ENCODE assay signal across 13 cellular contexts in genomic region chr17:64608571-64608981, GRCh38. TPM values are rescaled to one million over a fixed set of nuclear protein-coding genes. Genes with fewer than 3 reads are reported as not detected.
A peak's percentile ranks its signal among the peaks of the same experiment; 100 is the strongest.
DNase-seq lines count a peak whose midpoint lies in the region; TF ChIP-seq lines count a peak whose summit lies in the region.
"Had no signal": no experiment of that assay in that cellular context is flagged by ENCODE, and none has a peak within 500 bp of the region (broad histone marks: within the 10 kb centered on the region; RNA-seq: fewer than 3 reads in every experiment).

No MANE protein-coding gene starts in this region.

- intact Hi-C loops in activated T-helper 1 cell treated with anti-CD3 and anti-CD28 coated beads, Interleukin-12 subunit alpha, Interleukin-12 subunit beta, Interleukin-2, Interleukin-4 antibody, amounts not matched to agents 30 ng/mL and 10 ng/mL and 1 ng/mL, durations not matched to agents 14 hours and 24 hours and 36 hours (cut with micrococcal nuclease) = loop anchor here (1.0 to 2.0 kb wide), 3 partner anchors 27 to 36 kb away; no protein-coding TSS in a partner anchor
- intact Hi-C loops in Calu3 (cut with micrococcal nuclease; ENCODE audit: unreplicated experiment) = loop anchor here (5.0 kb wide), 1 partner anchor 36 kb away; no protein-coding TSS in a partner anchor

- H3K27ac ChIP-seq in substantia nigra (ENCODE audit: low read depth, low read length, poor library complexity, severe bottlenecking) = no peak overlapping the region
- H3K27ac ChIP-seq: colonic mucosa, neutrophil had no signal

- no peaks in the 10 kb centered on the region for H3K9me3 Mint-ChIP-seq in activated naive CD4-positive, alpha-beta T cell treated with anti-CD3 and anti-CD28 coated beads, Interleukin-2, amount 50 U/mL, for 24 hours
- H3K9me3 Mint-ChIP-seq in activated T-helper 1 cell treated with anti-CD3 and anti-CD28 coated beads, Interleukin-12 subunit alpha, Interleukin-12 subunit beta, Interleukin-2, Interleukin-4 antibody, amounts not matched to agents 30 ng/mL and 10 ng/mL and 1 ng/mL, durations not matched to agents 14 hours and 24 hours and 36 hours = no peaks in the 10 kb centered on the region
- H3K9me3 Mint-ChIP-seq in Calu3 (ENCODE audit: low read depth, unreplicated experiment) = no peaks in the 10 kb centered on the region

- peaks cover 51% of the 10 kb centered on the region for H3K4me1 Mint-ChIP-seq in activated naive CD4-positive, alpha-beta T cell treated with anti-CD3 and anti-CD28 coated beads, Interleukin-2, amount 50 U/mL, for 24 hours
- H3K4me1 Mint-ChIP-seq in activated T-helper 1 cell treated with anti-CD3 and anti-CD28 coated beads, Interleukin-12 subunit alpha, Interleukin-12 subunit beta, Interleukin-2, Interleukin-4 antibody, amounts not matched to agents 30 ng/mL and 10 ng/mL and 1 ng/mL, durations not matched to agents 14 hours and 24 hours and 36 hours (ENCODE audit: low read depth) = peaks cover 21% of the 10 kb centered on the region
- H3K4me1 Mint-ChIP-seq in Calu3 (ENCODE audit: low read depth, unreplicated experiment) = peaks cover 10% of the 10 kb centered on the region

- BruUV-seq in Calu3 (replicated peaks; lab: Mats Ljungman, UMichigan) = no TSS peak

- peak overlapping the region; percentile 28 for H3K4me3 Mint-ChIP-seq in activated naive CD4-positive, alpha-beta T cell treated with anti-CD3 and anti-CD28 coated beads, Interleukin-2, amount 50 U/mL, for 24 hours
- no peak overlapping the region for H3K4me3 Mint-ChIP-seq in activated T-helper 1 cell treated with anti-CD3 and anti-CD28 coated beads, Interleukin-12 subunit alpha, Interleukin-12 subunit beta, Interleukin-2, Interleukin-4 antibody, amounts not matched to agents 30 ng/mL and 10 ng/mL and 1 ng/mL, durations not matched to agents 14 hours and 24 hours and 36 hours
- H3K4me3 Mint-ChIP-seq in Calu3 (ENCODE audit: low read depth, unreplicated experiment) = no peak overlapping the region

- TF ChIP-seq CTCF in Calu3 (IDR thresholded peaks at IDR 0.05; ENCODE audit: unreplicated experiment) = no peak

- DNase-seq in activated naive CD4-positive, alpha-beta T cell (lab: John Stamatoyannopoulos, UW) = no peak
- DNase-seq in activated T-helper 1 cell treated with anti-CD3 and anti-CD28 coated beads, Interleukin-12 subunit alpha, Interleukin-12 subunit beta, Interleukin-2, Interleukin-4 antibody, amounts not matched to agents 30 ng/mL and 10 ng/mL and 1 ng/mL, durations not matched to agents 14 hours and 24 hours and 36 hours (ENCODE audit: low spot score) = no peak
- peak; percentile 61 for DNase-seq in fibroblast of peridontal ligament (ENCODE audit: extremely low read depth)
- peak; percentile 35 for DNase-seq in stromal cell of bone marrow (ENCODE audit: low read depth)
- no peak for DNase-seq in Calu3
- DNase-seq in DMS153 treated with DMSO at 0.1 percent for 48 hours (lab: John Stamatoyannopoulos, UW; ENCODE audit: unreplicated experiment) = no peak
- no peak for DNase-seq in substantia nigra (lab: John Stamatoyannopoulos, UW)
- DNase-seq: colonic mucosa, left cardiac atrium, NCI-H2171 treated with DMSO at 0.1 percent for 48 hours, OCI-M1 had no signal

- CTCF ChIA-PET in Calu3 (lab: Charles Lee) = no interaction called here

- H3K27me3 Mint-ChIP-seq in activated naive CD4-positive, alpha-beta T cell treated with anti-CD3 and anti-CD28 coated beads, Interleukin-2, amount 50 U/mL, for 24 hours = no peaks in the 10 kb centered on the region
- H3K27me3 Mint-ChIP-seq in activated T-helper 1 cell treated with anti-CD3 and anti-CD28 coated beads, Interleukin-12 subunit alpha, Interleukin-12 subunit beta, Interleukin-2, Interleukin-4 antibody, amounts not matched to agents 30 ng/mL and 10 ng/mL and 1 ng/mL, durations not matched to agents 14 hours and 24 hours and 36 hours (ENCODE audit: insufficient read depth) = no peaks in the 10 kb centered on the region
- no peaks in the 10 kb centered on the region for H3K27me3 Mint-ChIP-seq in Calu3 (ENCODE audit: unreplicated experiment)

- peak overlapping the region; percentile 74 for H3K27ac Mint-ChIP-seq in activated naive CD4-positive, alpha-beta T cell treated with anti-CD3 and anti-CD28 coated beads, Interleukin-2, amount 50 U/mL, for 24 hours
- peak overlapping the region; percentile 70 for H3K27ac Mint-ChIP-seq in activated T-helper 1 cell treated with anti-CD3 and anti-CD28 coated beads, Interleukin-12 subunit alpha, Interleukin-12 subunit beta, Interleukin-2, Interleukin-4 antibody, amounts not matched to agents 30 ng/mL and 10 ng/mL and 1 ng/mL, durations not matched to agents 14 hours and 24 hours and 36 hours
- no peak overlapping the region for H3K27ac Mint-ChIP-seq in Calu3 (ENCODE audit: unreplicated experiment)

- H3K36me3 Mint-ChIP-seq in activated naive CD4-positive, alpha-beta T cell treated with anti-CD3 and anti-CD28 coated beads, Interleukin-2, amount 50 U/mL, for 24 hours = peaks cover 2% of the 10 kb centered on the region
- H3K36me3 Mint-ChIP-seq in activated T-helper 1 cell treated with anti-CD3 and anti-CD28 coated beads, Interleukin-12 subunit alpha, Interleukin-12 subunit beta, Interleukin-2, Interleukin-4 antibody, amounts not matched to agents 30 ng/mL and 10 ng/mL and 1 ng/mL, durations not matched to agents 14 hours and 24 hours and 36 hours (ENCODE audit: low read depth) = peaks cover 1% of the 10 kb centered on the region
- no peaks in the 10 kb centered on the region for H3K36me3 Mint-ChIP-seq in Calu3 (ENCODE audit: insufficient read depth, unreplicated experiment)

RNA-seq across cellular contexts. Expression of gene SMURF2, which starts 53.5 kb away (rescaled TPM):
- total RNA-seq in activated T-helper 1 cell treated with anti-CD3 and anti-CD28 coated beads, Interleukin-12 subunit alpha, Interleukin-12 subunit beta, Interleukin-2, Interleukin-4 antibody, amounts not matched to agents 30 ng/mL and 10 ng/mL and 1 ng/mL, durations not matched to agents 14 hours and 24 hours and 36 hours = 10.8 and 11.1 TPM in 2 replicates
- 15.0 and 18.8 TPM in 2 replicates for total RNA-seq in Calu3 (2022)

Comparison
In these comparisons a context has a peak if more than half of its experiments do, and no peak if none do; other contexts are left out.
1. DNase-seq: peak in fibroblast of peridontal ligament (single experiment) and stromal cell of bone marrow (single experiment); none in activated naive CD4-positive, alpha-beta T cell (0 of 4), activated T-helper 1 cell treated with anti-CD3 and anti-CD28 coated beads, Interleukin-12 subunit alpha, Interleukin-12 subunit beta, Interleukin-2, Interleukin-4 antibody, amounts not matched to agents 30 ng/mL and 10 ng/mL and 1 ng/mL, durations not matched to agents 14 hours and 24 hours and 36 hours (single experiment), Calu3 (single experiment), DMS153 treated with DMSO at 0.1 percent for 48 hours (single experiment) and substantia nigra (0 of 49).